19 cellular contexts compared by ENCODE assay signal in the genomic region with DNA sequence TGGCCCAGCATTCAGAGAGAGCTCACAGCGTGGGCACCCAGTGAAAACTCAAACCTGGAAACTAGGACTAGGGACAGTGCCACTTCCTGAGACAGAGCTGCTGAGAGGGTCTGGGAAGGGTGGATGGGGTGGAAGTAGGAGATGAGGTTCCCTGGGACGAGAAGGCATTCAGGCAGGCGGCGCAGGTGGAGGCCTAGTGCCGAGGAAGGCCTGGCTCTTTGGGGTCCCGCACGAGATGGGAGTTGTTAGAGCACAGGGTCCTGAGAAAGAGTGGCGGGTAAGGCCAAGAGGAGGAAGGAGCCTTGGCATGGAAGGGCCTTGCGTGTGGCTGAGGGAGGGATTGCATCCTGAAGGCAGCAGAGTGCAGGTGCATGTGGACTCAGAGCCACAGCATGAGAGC.
DNase-seq lines count a peak whose midpoint lies in the region; ATAC-seq, FAIRE-seq and TF ChIP-seq lines count a peak whose summit lies in the region.
"Had no signal": no experiment of that assay in that cellular context is flagged by ENCODE, and none has a peak within 500 bp of the region (broad histone marks: within the 10 kb centered on the region; RNA-seq: fewer than 3 reads in every experiment).

No MANE protein-coding gene starts in this region.

- CTCF ChIA-PET in HepG2 (lab: Yijun Ruan, JAX; ENCODE audit: low intra/inter-chr PET ratio, low total read pairs) = no interaction called here

- no peak overlapping the region for H3K4ac ChIP-seq in H9 (ENCODE audit: low read depth, low read length)

- TF ChIP-seq CTCF in HepG2 (CRISPR knock-in tag; IDR thresholded peaks at IDR 0.05) (no peak), right lobe of liver (IDR thresholded peaks at IDR 0.05) (no peak), H9 (conservative IDR thresholded peaks at IDR 0.05) (no peak), endodermal cell (conservative IDR thresholded peaks at IDR 0.05) (no peak)

- H4K5ac ChIP-seq in H9 (ENCODE audit: insufficient read length, low read depth, low read length) = no peak overlapping the region

- intact Hi-C loops in HepG2 (cut with micrococcal nuclease; ENCODE audit: unreplicated experiment) = loop anchor here (10.0 kb wide), 1 partner anchor 78 kb away; no protein-coding TSS in a partner anchor
- intact Hi-C loops in right lobe of liver (cut with DNase I) = no loop called here

- H3K36me3 ChIP-seq in HepG2 (replicated peaks in 1 of 2; ENCODE audit: control insufficient read depth in 1 of 2, insufficient read depth in 2 of 2, low read length in 2 of 2) (peaks cover 6 to 14% of the 10 kb centered on the region in 2 experiments; a peak in 1 of 5 replicates), right lobe of liver (peaks cover 0 to 3% (median 0%) of the 10 kb centered on the region in 4 donors), endodermal cell (ENCODE audit: control insufficient read depth, insufficient read depth, low read length) (peaks cover 23% of the 10 kb centered on the region)
- H3K36me3 ChIP-seq: HAP-1 had no signal

- ATAC-seq in HepG2 = no peak
- no peak for ATAC-seq in right lobe of liver
- no peak for ATAC-seq in HG03108 (IDR thresholded peaks at IDR 0.05; ENCODE audit: unreplicated experiment)
- ATAC-seq in HG03457 (IDR thresholded peaks at IDR 0.05; ENCODE audit: unreplicated experiment) = no peak
- ATAC-seq: CD8-positive, alpha-beta T cell had no signal

- H2BK15ac ChIP-seq in H9 (ENCODE audit: low read depth, low read length) = no peak overlapping the region

- H3K4me3 ChIP-seq in HepG2 (replicated peaks in 1 of 3; ENCODE audit: insufficient read depth in 1 of 3, low read depth in 2 of 3, low read length in 3 of 3) = no peak overlapping the region
- H3K4me3 ChIP-seq in right lobe of liver = no peak overlapping the region
- no peak overlapping the region for H3K4me3 ChIP-seq in endodermal cell (ENCODE audit: low read length)
- H3K4me3 ChIP-seq: BLaER1, HAP-1 had no signal

- H3K27ac ChIP-seq in HepG2 (ENCODE audit: extremely low read length, insufficient read depth, low read length) (peak overlapping the region; percentile 100), right lobe of liver (no peak overlapping the region), H9 (ENCODE audit: insufficient read length, low read depth, low read length) (no peak overlapping the region), endodermal cell (ENCODE audit: low read depth, low read length) (no peak overlapping the region)
- H3K27ac ChIP-seq: 22Rv1, BLaER1 had no signal

- H2BK120ac ChIP-seq in H9 (ENCODE audit: low read depth, low read length, poor library complexity, severe bottlenecking) = no peak overlapping the region

- TF ChIP-seq POLR2A in HepG2 (IDR thresholded peaks at IDR 0.05; ENCODE audit: insufficient read depth in 1 of 2, low read depth in 2 of 2, low read length in 2 of 2) (no peak), right lobe of liver (IDR thresholded peaks at IDR 0.05) (no peak)

- no peak overlapping the region for H3K4me2 ChIP-seq in HepG2 (ENCODE audit: low read depth, low read length)
- no peak overlapping the region for H3K4me2 ChIP-seq in H9 (ENCODE audit: insufficient read depth, insufficient read length, low read length)
- H3K4me2 ChIP-seq: BLaER1 had no signal

- H3K4me3 Mint-ChIP-seq in H9 (no peak overlapping the region), endodermal cell (no peak overlapping the region)
- H3K4me3 Mint-ChIP-seq: CD14-positive monocyte; CD8-positive, alpha-beta T cell; IgD-negative memory B cell had no signal

- TF ChIP-seq EP300 in HepG2 (IDR thresholded peaks at IDR 0.05; ENCODE audit: low read depth in 2 of 2, low read length in 2 of 2) (no peak), HepG2 (CRISPR knock-in tag; IDR thresholded peaks at IDR 0.05; ENCODE audit: borderline replicate concordance) (no peak)

- H3T11ph ChIP-seq in H9 (ENCODE audit: low read length) = no peak overlapping the region

- H2AK5ac ChIP-seq in H9 (ENCODE audit: insufficient read length, low read length) = no peak overlapping the region

- H4K20me1 ChIP-seq in HepG2 (ENCODE audit: insufficient read depth, low read length) (no peaks in the 10 kb centered on the region), H9 (ENCODE audit: control insufficient read depth, insufficient read depth, insufficient read length) (no peaks in the 10 kb centered on the region)

- H4K91ac ChIP-seq in H9 (ENCODE audit: insufficient read length, low read depth, low read length) = no peak overlapping the region

- no peaks in the 10 kb centered on the region for H3K9me3 Mint-ChIP-seq in H9
- no peaks in the 10 kb centered on the region for H3K9me3 Mint-ChIP-seq in endodermal cell
- H3K9me3 Mint-ChIP-seq: CD8-positive, alpha-beta T cell; IgD-negative memory B cell had no signal

- no peak overlapping the region for H2BK12ac ChIP-seq in H9 (ENCODE audit: insufficient read length, low read depth, low read length)

- H3K27ac Mint-ChIP-seq in H9 = peak overlapping the region; percentile 46 to 91 (median 76); a peak in 3 of 7 replicates
- peak overlapping the region; percentile 13 for H3K27ac Mint-ChIP-seq in endodermal cell
- H3K27ac Mint-ChIP-seq: CD8-positive, alpha-beta T cell had no signal

- H3K23me2 ChIP-seq in H9 (ENCODE audit: insufficient read length, low read depth, low read length, poor library complexity, severe bottlenecking) = no peaks in the 10 kb centered on the region

- H3K27me3 Mint-ChIP-seq in H9 (ENCODE audit: low read depth) (no peaks in the 10 kb centered on the region), endodermal cell (ENCODE audit: insufficient read depth) (no peaks in the 10 kb centered on the region)
- H3K27me3 Mint-ChIP-seq: IgD-negative memory B cell had no signal

- H3K79me1 ChIP-seq in H9 (ENCODE audit: insufficient read depth, low read depth, low read length, poor library complexity, severe bottlenecking) = no peaks in the 10 kb centered on the region

- H3K18ac ChIP-seq in H9 (ENCODE audit: insufficient read length, low read depth, low read length) = no peak overlapping the region

- H3K27me3 ChIP-seq in HepG2 (ENCODE audit: control insufficient read depth in 1 of 2, insufficient read depth in 2 of 2, low read length in 2 of 2) = no peaks in the 10 kb centered on the region
- H3K27me3 ChIP-seq in right lobe of liver = no peaks in the 10 kb centered on the region
- H3K27me3 ChIP-seq in H9 (ENCODE audit: insufficient read depth, low read length) = no peaks in the 10 kb centered on the region
- no peaks in the 10 kb centered on the region for H3K27me3 ChIP-seq in endodermal cell (ENCODE audit: control insufficient read depth, insufficient read depth, low read length, poor library complexity, severe bottlenecking)
- H3K27me3 ChIP-seq: BLaER1 had no signal

- peaks cover 63% of the 10 kb centered on the region for H3K4me1 ChIP-seq in HepG2 (ENCODE audit: insufficient read depth, low read length)
- peaks cover 0 to 21% (median 7%) of the 10 kb centered on the region in 4 donors for H3K4me1 ChIP-seq in right lobe of liver
- peaks cover 11% of the 10 kb centered on the region; the same call in 1 of the 2 replicates for H3K4me1 ChIP-seq in H9 (ENCODE audit: insufficient read depth, low read length)
- H3K4me1 ChIP-seq in endodermal cell (ENCODE audit: control insufficient read depth, insufficient read depth, low read length) = no peaks in the 10 kb centered on the region
- H3K4me1 ChIP-seq: BLaER1 had no signal

- H2BK20ac ChIP-seq in H9 (ENCODE audit: low read depth, low read length, poor library complexity, severe bottlenecking) = no peak overlapping the region

- no peak overlapping the region for H4K8ac ChIP-seq in H9 (replicated peaks; ENCODE audit: insufficient read length, low read depth, low read length)

- no peaks in the 10 kb centered on the region for H3K9me3 ChIP-seq in HepG2 (ENCODE audit: low read length)
- H3K9me3 ChIP-seq in right lobe of liver = no peaks in the 10 kb centered on the region
- no peaks in the 10 kb centered on the region for H3K9me3 ChIP-seq in H9 (ENCODE audit: control insufficient read depth, low read depth, low read length)
- H3K9me3 ChIP-seq in endodermal cell (ENCODE audit: control insufficient read depth, low read length) = no peaks in the 10 kb centered on the region
- H3K9me3 ChIP-seq: HAP-1 had no signal

- H3K79me2 ChIP-seq in HepG2 (ENCODE audit: insufficient read depth, low read length) (no peaks in the 10 kb centered on the region), H9 (ENCODE audit: insufficient read depth, low read length) (no peaks in the 10 kb centered on the region)

- peak overlapping the region; percentile 21; the same call in 1 of the 2 replicates for H3K9ac ChIP-seq in HepG2 (ENCODE audit: insufficient read depth, low read depth, low read length)
- no peak overlapping the region for H3K9ac ChIP-seq in H9 (ENCODE audit: extremely low read depth, insufficient read length, low read length)
- H3K9ac ChIP-seq in endodermal cell (ENCODE audit: extremely low read depth, low read length, poor library complexity, severe bottlenecking) = no peak overlapping the region
- H3K9ac ChIP-seq: BLaER1 had no signal

- DNase-seq in HepG2 (ENCODE audit: low spot score) = no peak
- DNase-seq in right lobe of liver = no peak
- peak; percentile 34 for DNase-seq in H9
- DNase-seq in endodermal cell = no peak
- no peak for DNase-seq in CD1c-positive myeloid dendritic cell (ENCODE audit: extremely low spot score)
- DNase-seq: CD8-positive, alpha-beta T cell; DMS 273 treated with DMSO at 0.1 percent for 48 hours; GOT3; KBM-7 had no signal

- FAIRE-seq in HepG2 (lab: Jason Lieb, UNC) = no peak
- FAIRE-seq: G401.6, GM12891, HTR-8/SVneo had no signal

- H2AFZ ChIP-seq in HepG2 (ENCODE audit: low read length) = no peak overlapping the region
- no peak overlapping the region for H2AFZ ChIP-seq in H9 (ENCODE audit: low read length)

- no peak overlapping the region for H3K23ac ChIP-seq in H9 (ENCODE audit: insufficient read length, low read depth, low read length)

- H3K36me3 Mint-ChIP-seq in H9 (ENCODE audit: insufficient read depth in 1 of 3, low read depth in 3 of 3) = peaks cover 11 to 31% (median 16%) of the 10 kb centered on the region in 3 experiments; a peak in 6 of 7 replicates
- peaks cover 39% of the 10 kb centered on the region for H3K36me3 Mint-ChIP-seq in endodermal cell (ENCODE audit: low read depth)

- BruUV-seq in HepG2 (replicated peaks; lab: Mats Ljungman, UMichigan) = no TSS peak

- peak overlapping the region; percentile 4 for H2BK5ac ChIP-seq in H9 (ENCODE audit: insufficient read length, low read length)

- no peak overlapping the region for H3K56ac ChIP-seq in H9 (ENCODE audit: insufficient read length, low read depth, low read length)

- in situ Hi-C loops in HepG2 (cut with HindIII; ENCODE audit: extremely low pct_ligation_motif_present, low pct_unique_long_range_greater_than_20kb) = no loop called here

- H3K4me1 Mint-ChIP-seq in H9 = peaks cover 17 to 23% of the 10 kb centered on the region in 2 experiments
- H3K4me1 Mint-ChIP-seq in endodermal cell = peaks cover 4% of the 10 kb centered on the region
- H3K4me1 Mint-ChIP-seq: IgD-negative memory B cell had no signal

- WGBS in HepG2 (ENCODE audit: low lambda C conversion rate) = 96% methylated on average over 9 of the region's 9 CpGs
- no CpG with 5 or more reads among the region's 9 CpGs for WGBS in right lobe of liver (ENCODE audit: insufficient coverage, low coverage, low lambda C conversion rate, missing lambda C conversion rate)
- WGBS in H9 (ENCODE audit: extremely low coverage, insufficient read length, low lambda C conversion rate) = no CpG with 5 or more reads among the region's 9 CpGs
- 97 to 100% methylated on average over 5 to 9 of the region's 9 CpGs for WGBS in endodermal cell (ENCODE audit: insufficient coverage in 1 of 2, insufficient read length in 1 of 2), 2 experiments

- POLR2A ChIA-PET in HepG2 (lab: Yijun Ruan, JAX) = no interaction called here

- H3K14ac ChIP-seq in H9 (ENCODE audit: insufficient read depth, low read length) = no peak overlapping the region; the same call in 1 of the 2 replicates

- no peak for TF ChIP-seq RAD21 in HepG2 (CRISPR knock-in tag; IDR thresholded peaks at IDR 0.05)
